ENCODE assay signal across 8 cellular contexts in the genomic region with DNA sequence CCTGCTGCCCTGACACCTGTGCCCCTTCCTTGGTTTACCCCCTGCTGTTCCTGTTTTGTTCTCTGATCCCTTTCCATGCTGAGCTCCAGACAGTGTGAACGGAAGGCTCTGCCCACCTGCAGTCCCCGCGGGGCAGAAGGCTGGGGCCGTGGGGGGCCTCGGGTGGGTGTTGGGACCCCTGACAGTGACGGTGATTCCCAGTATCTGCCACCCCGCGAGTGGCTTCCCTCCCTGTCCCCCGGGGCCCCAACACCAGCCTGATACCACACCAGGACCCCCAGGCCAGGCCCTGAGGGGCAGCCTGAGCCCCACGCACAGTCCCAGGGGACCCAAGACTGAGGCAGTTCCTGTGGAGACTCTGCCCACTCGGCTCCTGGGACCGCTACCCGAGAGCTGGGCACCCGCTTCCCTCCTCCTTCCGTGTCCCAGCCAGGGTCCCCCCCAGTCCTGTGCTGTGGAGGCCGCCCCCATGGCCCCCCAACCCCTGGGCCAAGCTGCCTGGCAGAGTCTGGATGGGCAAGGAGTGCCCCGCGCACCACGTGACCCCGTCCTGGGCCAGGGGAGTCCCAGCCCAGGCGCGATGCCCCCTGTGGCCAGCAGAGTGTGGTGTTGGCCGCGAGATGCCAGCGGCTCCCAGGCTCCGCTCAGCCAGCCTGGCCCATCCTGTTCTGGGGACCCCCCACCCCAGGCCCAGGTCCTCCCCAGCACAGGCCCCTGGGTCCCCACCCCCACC. TPM values are rescaled to one million over a fixed set of nuclear protein-coding genes. Genes with fewer than 3 reads are reported as not detected.
DNase-seq lines count a peak whose midpoint lies in the region; ATAC-seq, FAIRE-seq and TF ChIP-seq lines count a peak whose summit lies in the region.

No MANE protein-coding gene starts in this region.

- H3K36me3 Mint-ChIP-seq in astrocyte (ENCODE audit: low read depth, unreplicated experiment): no peaks in the 10 kb centered on the region

- CTCF ChIA-PET in HEK293 (lab: Yijun Ruan, JAX): interaction anchor here (0.6 to 2.2 kb wide), 7 partner anchors 24 to 284 kb away, joined by 3 to 11 read pairs (median 3); no protein-coding TSS in a partner anchor

- FAIRE-seq in astrocyte (lab: Jason Lieb, UNC): no peak

- no peak overlapping the region for H3K27ac ChIP-seq in HEK293 (ENCODE audit: extremely low read depth, low read depth, low read length)
- no peak overlapping the region for H3K27ac ChIP-seq in astrocyte (ENCODE audit: low read depth, low read length)
- no peak overlapping the region for H3K27ac ChIP-seq in hepatocyte
- H3K27ac ChIP-seq in spleen: no peak overlapping the region

- no peak overlapping the region for H3K4me3 Mint-ChIP-seq in astrocyte (ENCODE audit: unreplicated experiment)

- H2AFZ ChIP-seq in astrocyte (ENCODE audit: low read depth, low read length): no peak overlapping the region
- no peak overlapping the region for H2AFZ ChIP-seq in hepatocyte

- H3K4me1 ChIP-seq in HEK293 (ENCODE audit: control insufficient read depth, insufficient read depth, low read length) (no peaks in the 10 kb centered on the region; the same call in 1 of the 2 replicates), astrocyte (ENCODE audit: insufficient read depth, low read length) (peaks cover 2% of the 10 kb centered on the region), hepatocyte (ENCODE audit: insufficient read depth) (peaks cover 7% of the 10 kb centered on the region), spleen (peaks cover 4 to 9% (median 7%) of the 10 kb centered on the region in 6 donors)

- H3K27me3 ChIP-seq in astrocyte (ENCODE audit: insufficient read depth, low read length): peaks cover 5% of the 10 kb centered on the region
- no peaks in the 10 kb centered on the region for H3K27me3 ChIP-seq in hepatocyte
- peaks cover 7 to 98% (median 62%) of the 10 kb centered on the region in 7 donors for H3K27me3 ChIP-seq in spleen (replicated peaks in 1 of 7)

- TF ChIP-seq CTCF in HEK293 (tag by site-specific recombination; IDR thresholded peaks at IDR 0.05): peak; percentile 84
- peak; percentile 55 for TF ChIP-seq CTCF in astrocyte (IDR thresholded peaks at IDR 0.05; ENCODE audit: insufficient read depth, low read depth, low read length)
- TF ChIP-seq CTCF in hepatocyte (IDR thresholded peaks at IDR 0.05; ENCODE audit: poor library complexity): peak; percentile 97
- TF ChIP-seq CTCF in spleen (IDR thresholded peaks at IDR 0.05 in 8 of 11, conservative IDR thresholded peaks at IDR 0.05 in 3 of 11): peak; percentile 13 to 74 (median 47)

- H3K27ac Mint-ChIP-seq in astrocyte (ENCODE audit: unreplicated experiment): no peak overlapping the region

- POLR2A ChIA-PET in HEK293 (lab: Yijun Ruan, JAX): no interaction called here

- H4K20me1 ChIP-seq in astrocyte (ENCODE audit: insufficient read depth, low read length) (no peaks in the 10 kb centered on the region), hepatocyte (ENCODE audit: insufficient read depth, poor library complexity, severe bottlenecking) (no peaks in the 10 kb centered on the region)

- H3K9me2 ChIP-seq in hepatocyte (replicated peaks; ENCODE audit: insufficient read depth): no peaks in the 10 kb centered on the region

- H3K36me3 ChIP-seq in HEK293 (ENCODE audit: control insufficient read depth in 2 of 2, insufficient read depth in 1 of 2, low read length in 2 of 2) (no peaks in the 10 kb centered on the region), astrocyte (ENCODE audit: insufficient read depth, low read length) (no peaks in the 10 kb centered on the region), hepatocyte (replicated peaks; ENCODE audit: insufficient read depth, low read depth) (no peaks in the 10 kb centered on the region), spleen (no peaks in the 10 kb centered on the region)

- peaks cover 35% of the 10 kb centered on the region for H3K27me3 Mint-ChIP-seq in astrocyte (ENCODE audit: low read depth, unreplicated experiment)

- WGBS in hepatocyte (ENCODE audit: low lambda C conversion rate, missing lambda C conversion rate): 51% methylated on average over 7 of the region's 26 CpGs
- 29 to 38% (median 36%) methylated on average over 12 to 26 of the region's 26 CpGs for WGBS in spleen, 5 donors

- no peaks in the 10 kb centered on the region for H3K9me3 Mint-ChIP-seq in astrocyte (ENCODE audit: unreplicated experiment)

- DNase-seq in COLO668 (lab: John Stamatoyannopoulos, UW; ENCODE audit: unreplicated experiment): peak; percentile 79
- DNase-seq in SK-N-DZ (ENCODE audit: low spot score): peak; percentile 61
- DNase-seq in astrocyte (ENCODE audit: low read depth): peak; percentile 12
- peak; percentile 91 for DNase-seq in hepatocyte (ENCODE audit: low spot score)
- DNase-seq in spleen: peak; percentile 82
- DNase-seq in GOT3 (lab: John Stamatoyannopoulos, UW): no peak

- no peaks in the 10 kb centered on the region for H3K79me2 ChIP-seq in astrocyte (ENCODE audit: insufficient read depth, low read length)
- H3K79me2 ChIP-seq in hepatocyte: no peaks in the 10 kb centered on the region

- H3K4me2 ChIP-seq in astrocyte (ENCODE audit: low read length): no peak overlapping the region
- H3K4me2 ChIP-seq in hepatocyte: no peak overlapping the region

- ATAC-seq in GM21367 (IDR thresholded peaks at IDR 0.05; ENCODE audit: unreplicated experiment): no peak

- no peak overlapping the region for H3K9ac ChIP-seq in astrocyte (ENCODE audit: low read length)

- TF ChIP-seq POLR2A in spleen (IDR thresholded peaks at IDR 0.05): no peak

- H3K9me3 ChIP-seq in HEK293 (ENCODE audit: control insufficient read depth, insufficient read depth, low read depth, low read length) (no peaks in the 10 kb centered on the region), astrocyte (ENCODE audit: insufficient read depth, low read depth, low read length) (no peaks in the 10 kb centered on the region), hepatocyte (ENCODE audit: low read depth) (no peaks in the 10 kb centered on the region), spleen (no peaks in the 10 kb centered on the region)

- H3K4me3 ChIP-seq in HEK293 (ENCODE audit: low read depth, low read length): no peak overlapping the region
- H3K4me3 ChIP-seq in astrocyte (ENCODE audit: insufficient read depth, low read depth, low read length): no peak overlapping the region
- H3K4me3 ChIP-seq in hepatocyte: no peak overlapping the region
- H3K4me3 ChIP-seq in spleen: no peak overlapping the region

- intact Hi-C loops in spleen (cut with DNase I; ENCODE audit: low total_unique reads): no loop called here

- H3K4me1 Mint-ChIP-seq in astrocyte (ENCODE audit: low read depth, unreplicated experiment): no peaks in the 10 kb centered on the region

TF ChIP-seq in HEK293, 187 proteins besides CTCF, POLR2A, EP300 and RAD21 (continues in another document):
- TF ChIP-seq ZNF416 (tag by site-specific recombination; IDR thresholded peaks at IDR 0.05): no peak
- TF ChIP-seq ZBTB48 (tag by site-specific recombination; IDR thresholded peaks at IDR 0.05): 0 out of 2 replicates have a peak, but pooled peaks have one; percentile 27
- TF ChIP-seq ZNF555 (tag by site-specific recombination; conservative IDR thresholded peaks at IDR 0.05): no peak
- TF ChIP-seq, protein P1, sequence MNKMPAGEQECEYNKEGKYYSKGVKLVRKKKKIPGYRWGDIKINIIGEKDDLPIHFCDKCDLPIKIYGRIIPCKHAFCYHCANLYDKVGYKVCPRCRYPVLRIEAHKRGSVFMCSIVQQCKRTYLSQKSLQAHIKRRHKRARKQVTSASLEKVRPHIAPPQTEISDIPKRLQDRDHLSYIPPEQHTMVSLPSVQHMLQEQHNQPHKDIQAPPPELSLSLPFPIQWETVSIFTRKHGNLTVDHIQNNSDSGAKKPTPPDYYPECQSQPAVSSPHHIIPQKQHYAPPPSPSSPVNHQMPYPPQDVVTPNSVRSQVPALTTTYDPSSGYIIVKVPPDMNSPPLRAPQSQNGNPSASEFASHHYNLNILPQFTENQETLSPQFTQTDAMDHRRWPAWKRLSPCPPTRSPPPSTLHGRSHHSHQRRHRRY (tag by site-specific recombination; IDR thresholded peaks at IDR 0.05): no peak
- no peak for TF ChIP-seq ZBTB20 (tag by site-specific recombination; IDR thresholded peaks at IDR 0.05)
- TF ChIP-seq ZNF10 (tag by site-specific recombination; IDR thresholded peaks at IDR 0.05): no peak
- no peak for TF ChIP-seq ZNF248 (tag by site-specific recombination; IDR thresholded peaks at IDR 0.05)
- no peak for TF ChIP-seq ZFP69B (tag by site-specific recombination; IDR thresholded peaks at IDR 0.05)
- TF ChIP-seq ZBTB17 (tag by site-specific recombination; IDR thresholded peaks at IDR 0.05): peak; percentile 18; the same call in 1 of the 2 replicates
- TF ChIP-seq YY2 (tag by site-specific recombination; IDR thresholded peaks at IDR 0.05): no peak
- TF ChIP-seq OVOL3 (tag by site-specific recombination; IDR thresholded peaks at IDR 0.05): no peak

RNA-seq across cellular contexts. Expression of gene C1QTNF8, which starts 10.0 kb away (rescaled TPM):
- not detected in 2 replicates for polyA plus RNA-seq in SK-N-DZ (2014; cell fraction: cytosol; rRNA removed)
- polyA plus RNA-seq in SK-N-DZ (2014; cell fraction: nucleus; rRNA removed): not detected in 2 replicates
- total RNA-seq in astrocyte (not detected in 2 replicates), hepatocyte (not detected in 2 replicates), spleen (not detected)
- polyA plus RNA-seq in hepatocyte (0.10 TPM in 1 of 2 replicates, not detected in the other), spleen (not detected)

RNA-seq across cellular contexts. Expression of gene SSTR5, which starts 33.5 kb away (rescaled TPM):
- polyA plus RNA-seq in SK-N-DZ (2014; cell fraction: cytosol; rRNA removed): 0.82 and 1.2 TPM in 2 replicates
- 1.6 TPM in 1 of 2 replicates, not detected in the other for polyA plus RNA-seq in SK-N-DZ (2014; cell fraction: nucleus; rRNA removed)
- not detected in 2 replicates for total RNA-seq in astrocyte
- 0.77 TPM in 1 of 2 replicates, not detected in the other for total RNA-seq in hepatocyte
- polyA plus RNA-seq in hepatocyte: 1.3 TPM in 1 of 2 replicates, not detected in the other
- total RNA-seq in spleen: not detected
- polyA plus RNA-seq in spleen: not detected

RNA-seq across cellular contexts. Expression of gene CACNA1H, which starts 46.9 kb away (rescaled TPM):
- polyA plus RNA-seq in SK-N-DZ (2014; cell fraction: cytosol; rRNA removed): 9.9 and 12.9 TPM in 2 replicates
- polyA plus RNA-seq in SK-N-DZ (2014; cell fraction: nucleus; rRNA removed): 37.3 and 59.9 TPM in 2 replicates
- total RNA-seq in astrocyte (21.7 and 30.5 TPM in 2 replicates), hepatocyte (8.6 and 9.1 TPM in 2 replicates), spleen (1 to 10 TPM in 3 of 7 donors, under 1 TPM in 4; 0.33 to 2.1 (median 0.91) TPM)
- polyA plus RNA-seq in hepatocyte (9.1 and 9.7 TPM in 2 replicates), spleen (1 to 10 TPM in 1 of 3 donors, under 1 TPM in 2; 0.35 to 1.1 (median 0.39) TPM)

Comparison
In these comparisons a context has a peak if more than half of its experiments do, and no peak if none do; other contexts are left out.
1. CTCF ChIP-seq: peak in every context shown above with its lines; median percentile 97 in hepatocyte; 84 in HEK293; 55 in astrocyte; 47 in spleen.